ENCODE assay signal across 13 cellular contexts in the genomic region with DNA sequence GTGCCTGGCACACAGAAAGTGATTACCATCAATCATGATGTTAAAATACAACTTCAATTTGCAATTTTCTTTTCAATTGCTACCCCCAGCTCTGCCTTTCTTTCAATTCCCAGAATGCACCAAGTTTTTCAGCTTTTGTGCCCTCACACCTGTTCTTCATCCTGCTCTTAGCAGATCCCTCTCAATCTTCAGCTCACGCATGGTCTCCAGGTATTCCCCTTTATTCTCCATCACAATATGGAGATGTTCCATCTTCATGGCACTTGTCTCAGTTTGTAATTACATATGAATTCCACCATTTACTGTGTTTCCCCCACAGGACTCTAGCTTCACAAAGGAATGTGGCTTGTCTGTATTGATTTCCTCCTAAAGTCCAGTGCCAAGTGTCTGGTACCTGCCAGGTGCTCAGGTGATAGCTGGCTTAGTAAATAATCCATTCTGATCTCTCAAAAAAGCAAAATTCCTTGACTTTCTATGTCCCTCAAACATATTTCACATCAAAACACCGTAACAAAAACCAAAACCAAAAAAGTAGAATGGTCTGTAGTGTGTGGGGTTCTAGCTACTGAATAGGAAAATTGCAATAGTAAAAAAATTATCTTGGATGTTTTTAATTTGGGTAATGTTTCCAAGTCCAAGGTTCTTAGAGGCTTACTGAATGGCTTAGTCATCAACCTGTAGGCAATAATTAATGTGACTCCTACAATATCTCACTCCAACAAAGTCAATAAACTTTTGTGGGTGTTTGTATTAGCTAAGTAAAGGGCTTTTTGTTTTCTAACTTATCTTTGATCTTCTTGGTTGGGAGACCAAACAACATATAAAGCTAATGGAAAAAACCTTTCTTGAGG.
"Had no signal": no experiment of that assay in that cellular context is flagged by ENCODE, and none has a peak within 500 bp of the region (broad histone marks: within the 10 kb centered on the region; RNA-seq: fewer than 3 reads in every experiment).

No MANE protein-coding gene starts in this region.

- FAIRE-seq: astrocyte, colon, endothelial cell of umbilical vein had no signal

- H3K27ac ChIP-seq: prostate gland had no signal

- H3K4me3 ChIP-seq: prostate gland had no signal

- H3K36me3 ChIP-seq: prostate gland had no signal

- H3K4me1 ChIP-seq: prostate gland had no signal

- DNase-seq: activated B cell treated with CpG ODN at 0.5 μM for 24 hours; activated CD4-positive, alpha-beta T cell treated with anti-CD3 and anti-CD28 coated beads, Interleukin-2, amount 10 ng/mL, durations not matched to agents 24 days and 14 days; activated naive CD4-positive, alpha-beta T cell treated with Interleukin-2 at 50 U/mL for 16 hours; stimulated activated CD4-positive, alpha-beta T cell treated with anti-CD3 and anti-CD28 coated beads, Interleukin-2, amount 100 ng/mL, for 24 hours; stimulated activated naive B cell treated with anti-CD40 and anti-IgM and Interleukin-4, amounts not matched to agents 10 μg/mL and 1 μg/mL and 100 μg/mL, for 72 hours; substantia nigra; trophoblast cell had no signal

- H3K9me3 ChIP-seq: prostate gland had no signal

- ATAC-seq: natural killer cell treated with Interleukin-12 subunit alpha and Interleukin-12 subunit beta and Interleukin-15 and Interleukin-18, amount 100 ng/mL, for 72 hours; sciatic nerve; stimulated activated naive B cell treated with anti-CD40 and anti-IgM and Interleukin-4, amounts not matched to agents 10 μg/mL and 1 μg/mL and 100 μg/mL, for 72 hours had no signal
